Comparison of ENCODE assay signal across 8 cellular contexts in the genomic region with DNA sequence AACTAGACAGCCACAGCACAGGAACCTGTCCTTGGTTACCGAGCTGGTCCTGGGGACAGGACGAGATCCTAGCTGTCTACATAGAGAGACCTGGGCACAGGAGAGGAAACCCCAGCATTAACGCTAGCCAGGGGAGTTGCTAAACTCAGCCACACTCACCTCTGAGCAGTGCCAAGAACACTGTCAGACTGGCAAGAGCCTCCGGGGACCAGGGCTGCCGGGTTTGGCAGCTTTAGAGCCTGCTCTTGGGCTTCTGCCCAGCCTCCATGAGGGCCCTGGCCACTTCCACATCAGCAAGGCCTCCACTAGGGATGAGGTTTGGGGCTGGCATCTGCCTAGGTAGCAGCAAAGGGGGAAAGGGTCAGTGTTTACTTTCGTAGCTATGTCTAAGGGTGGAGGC. TPM values are rescaled to one million over a fixed set of nuclear protein-coding genes. Genes with fewer than 3 reads are reported as not detected.
DNase-seq lines count a peak whose midpoint lies in the region; ATAC-seq and TF ChIP-seq lines count a peak whose summit lies in the region.

No MANE protein-coding gene starts in this region.

- peak overlapping the region; percentile 86 for H3K4me3 Mint-ChIP-seq in central memory CD8-positive, alpha-beta T cell
- no peak overlapping the region for H3K4me3 Mint-ChIP-seq in mesothelial cell of epicardium

- 2 to 3% methylated on average over 6 of the region's 6 CpGs for WGBS in aorta, 2 donors

- peak overlapping the region; percentile 76 for H3K9ac ChIP-seq in MM.1S (ENCODE audit: low read length)

- H3K4me1 Mint-ChIP-seq in central memory CD8-positive, alpha-beta T cell = peaks cover 80% of the 10 kb centered on the region
- peaks cover 64% of the 10 kb centered on the region for H3K4me1 Mint-ChIP-seq in mesothelial cell of epicardium

- H3K4me3 ChIP-seq in AG04449 (ENCODE audit: low read depth, low read length) = peak overlapping the region; percentile 56
- peak overlapping the region; percentile 70 for H3K4me3 ChIP-seq in MM.1S (ENCODE audit: low read length)
- H3K4me3 ChIP-seq in aorta (ENCODE audit: low read length in 2 of 2) = no peak overlapping the region

- H3K27me3 ChIP-seq in MM.1S (replicated peaks; ENCODE audit: insufficient read depth, low read length) (no peaks in the 10 kb centered on the region), aorta (ENCODE audit: control insufficient read depth in 1 of 2, insufficient read depth in 2 of 2, low read length in 1 of 2) (no peaks in the 10 kb centered on the region)

- no peak for DNase-seq in AG04449 (ENCODE audit: low read depth, low spot score)
- no peak for DNase-seq in MM.1S
- no peak for DNase-seq in central memory CD8-positive, alpha-beta T cell (ENCODE audit: low spot score in 2 of 2)
- no peak for DNase-seq in mesothelial cell of epicardium (ENCODE audit: low spot score in 2 of 2, unreplicated experiment in 2 of 2)
- DNase-seq in aorta = peak; percentile 86 to 92
- no peak for DNase-seq in activated CD8-positive, alpha-beta memory T cell treated with anti-CD3 and anti-CD28 coated beads for 24 hours

- no peak for TF ChIP-seq CTCF in AG04449 (IDR thresholded peaks at IDR 0.05; ENCODE audit: insufficient read depth, low read length, missing control alignments)
- no peak for TF ChIP-seq CTCF in MM.1S (IDR thresholded peaks at IDR 0.05; ENCODE audit: low read length)
- no peak for TF ChIP-seq CTCF in mesothelial cell of epicardium (IDR thresholded peaks at IDR 0.05; ENCODE audit: unreplicated experiment)

- H4K20me1 ChIP-seq in MM.1S (ENCODE audit: insufficient read depth, low read length) = no peaks in the 10 kb centered on the region

- H3K4me2 ChIP-seq in MM.1S (ENCODE audit: low read depth, low read length) = peak overlapping the region; percentile 95

- no peaks in the 10 kb centered on the region for H3K9me2 ChIP-seq in MM.1S (replicated peaks; ENCODE audit: insufficient read depth, low read length)

- H3K9me3 Mint-ChIP-seq in central memory CD8-positive, alpha-beta T cell = no peaks in the 10 kb centered on the region
- no peaks in the 10 kb centered on the region for H3K9me3 Mint-ChIP-seq in mesothelial cell of epicardium

- H3K27ac ChIP-seq in MM.1S (ENCODE audit: low read length) (peak overlapping the region; percentile 95), aorta (ENCODE audit: low read depth in 1 of 2, low read length in 2 of 2) (peak overlapping the region; percentile 85 to 91)

- POLR2A ChIA-PET in AG04449 (lab: Yijun Ruan, JAX) = interaction anchor here (2.4 kb wide), 1 partner anchor 11 kb away, joined by 20 read pairs; no protein-coding TSS in a partner anchor

- no peak overlapping the region for H2AFZ ChIP-seq in MM.1S (ENCODE audit: low read length)

- H3K4me1 ChIP-seq in MM.1S (ENCODE audit: low read length) (peaks cover 39% of the 10 kb centered on the region), aorta (ENCODE audit: control insufficient read depth in 1 of 2, insufficient read depth in 2 of 2, low read length in 2 of 2) (peaks cover 0 to 3% of the 10 kb centered on the region in 2 donors)

- CTCF ChIA-PET in AG04449 (lab: Yijun Ruan, JAX) = interaction anchor here (1.2 to 7.6 kb wide), 7 partner anchors 12 to 111 kb away, joined by 3 to 193 read pairs (median 12); a partner anchor contains a TSS

- 0 out of 2 replicates have a peak, but pooled peaks cover 4% of the 10 kb centered on the region for H3K36me3 ChIP-seq in MM.1S (replicated peaks; ENCODE audit: insufficient read depth, low read length)
- H3K36me3 ChIP-seq in aorta (ENCODE audit: control insufficient read depth in 1 of 2, insufficient read depth in 2 of 2, low read length in 1 of 2) = peaks cover 0 to 1% of the 10 kb centered on the region in 2 donors

- H3K9me3 ChIP-seq in MM.1S (replicated peaks; ENCODE audit: insufficient read depth, low read length) (no peaks in the 10 kb centered on the region), aorta (ENCODE audit: control insufficient read depth, low read length) (no peaks in the 10 kb centered on the region)

- H3F3A ChIP-seq in MM.1S (ENCODE audit: insufficient read depth, low read length) = peaks cover 27% of the 10 kb centered on the region

- peak overlapping the region; percentile 99 for H3K27ac Mint-ChIP-seq in central memory CD8-positive, alpha-beta T cell (ENCODE audit: low read depth)
- H3K27ac Mint-ChIP-seq in mesothelial cell of epicardium = peak overlapping the region; percentile 97

- H3K36me3 Mint-ChIP-seq in central memory CD8-positive, alpha-beta T cell (ENCODE audit: insufficient read depth) = peaks cover 30% of the 10 kb centered on the region
- H3K36me3 Mint-ChIP-seq in mesothelial cell of epicardium = peaks cover 3% of the 10 kb centered on the region

- ATAC-seq in central memory CD8-positive, alpha-beta T cell (replicated peaks; ENCODE audit: extremely low read depth, poor library complexity, severe bottlenecking) = no peak
- ATAC-seq in aorta (ENCODE audit: low FRiP score) (peak; percentile 51), HG03139 (IDR thresholded peaks at IDR 0.05; ENCODE audit: unreplicated experiment) (no peak), HG03571 (IDR thresholded peaks at IDR 0.05; ENCODE audit: unreplicated experiment) (no peak)

- intact Hi-C loops in aorta (cut with DNase I) = no loop called here

- H3K27me3 Mint-ChIP-seq in central memory CD8-positive, alpha-beta T cell = no peaks in the 10 kb centered on the region
- H3K27me3 Mint-ChIP-seq in mesothelial cell of epicardium (ENCODE audit: low read depth) = no peaks in the 10 kb centered on the region

- H3K79me2 ChIP-seq in MM.1S (ENCODE audit: low read length) = peaks cover 86% of the 10 kb centered on the region

RNA-seq across cellular contexts. Expression of a gene that starts 6.7 kb away (rescaled TPM):
- total RNA-seq in mesothelial cell of epicardium (74.9 to 82.6 TPM (median 80.7 TPM) in 3 replicates), aorta (100 to 1,000 TPM; 264 to 294 TPM)
- polyA plus RNA-seq in aorta = 100 to 1,000 TPM; 100 to 159 TPM

RNA-seq across cellular contexts. Expression of a gene that starts 15.3 kb away (rescaled TPM):
- total RNA-seq in mesothelial cell of epicardium (63.2 to 70.4 TPM (median 69.5 TPM) in 3 replicates), aorta (10 to 100 TPM; 26.9 to 40.2 TPM)
- 100 to 1,000 TPM in 1 of 2 donors, 10 to 100 TPM in 1; 91.2 to 108 TPM for polyA plus RNA-seq in aorta

RNA-seq across cellular contexts. Expression of a gene that starts 15.7 kb away (rescaled TPM):
- total RNA-seq in mesothelial cell of epicardium (66.6 to 67.2 TPM (median 67.1 TPM) in 3 replicates), aorta (10 to 100 TPM; 50.8 to 54.7 TPM)
- 10 to 100 TPM; 59.2 to 80.9 TPM for polyA plus RNA-seq in aorta

RNA-seq across cellular contexts. Expression of a gene that starts 24.8 kb away (rescaled TPM):
- total RNA-seq in mesothelial cell of epicardium = 0.55 to 0.93 TPM (median 0.78 TPM) in 3 replicates
- total RNA-seq in aorta = 1 to 10 TPM; 1.6 to 3.7 TPM
- 1 to 10 TPM in 1 of 2 donors, under 1 TPM in 1; 0.46 to 3.1 TPM for polyA plus RNA-seq in aorta

Comparison
In these comparisons a context has a peak if more than half of its experiments do, and no peak if none do; other contexts are left out.
1. DNase-seq: peak in aorta (2 of 2); none in AG04449 (single experiment), MM.1S (single experiment), central memory CD8-positive, alpha-beta T cell (0 of 2), mesothelial cell of epicardium (0 of 2) and activated CD8-positive, alpha-beta memory T cell treated with anti-CD3 and anti-CD28 coated beads for 24 hours (single experiment).
2. H3K4me3 ChIP-seq: peak in AG04449 (single experiment) and MM.1S (single experiment); none in aorta (0 of 2).